ENCODE assay signal across 29 cellular contexts in the genomic region with DNA sequence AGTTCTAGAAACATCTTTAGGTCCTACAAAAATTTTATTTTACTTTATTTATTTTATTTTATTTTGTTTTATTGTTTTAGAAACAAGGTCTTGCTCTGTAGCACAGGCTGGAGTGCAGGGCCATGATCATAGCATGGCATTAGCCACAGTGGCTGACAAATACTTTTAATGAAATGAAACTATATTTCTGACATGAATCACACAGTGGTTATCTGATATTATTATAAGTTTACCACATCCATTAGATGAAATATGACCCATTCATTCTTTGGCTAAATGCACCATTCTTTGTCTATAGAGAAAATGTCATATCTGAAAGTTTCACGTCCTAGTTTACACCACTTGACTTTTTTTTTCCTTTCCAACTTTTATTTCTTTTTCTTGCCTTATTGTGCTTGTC.
A peak's percentile ranks its signal among the peaks of the same experiment; 100 is the strongest.
DNase-seq lines count a peak whose midpoint lies in the region; ATAC-seq and TF ChIP-seq lines count a peak whose summit lies in the region.
"Had no signal": no experiment of that assay in that cellular context is flagged by ENCODE, and none has a peak within 500 bp of the region (broad histone marks: within the 10 kb centered on the region; RNA-seq: fewer than 3 reads in every experiment).

No MANE protein-coding gene starts in this region.

- peaks cover 2% of the 10 kb centered on the region for H3K36me3 ChIP-seq in mammary epithelial cell (ENCODE audit: insufficient read depth, low read length)
- H3K36me3 ChIP-seq in breast epithelium, result no peaks in the 10 kb centered on the region
- no peaks in the 10 kb centered on the region for H3K36me3 ChIP-seq in brain microvascular endothelial cell (replicated peaks)
- H3K36me3 ChIP-seq: heart left ventricle, left lung, pancreas, right atrium auricular region had no signal

- ATAC-seq in foreskin keratinocyte (peak; percentile 67), GM21515 (IDR thresholded peaks at IDR 0.05; ENCODE audit: unreplicated experiment) (no peak), HG03460 (IDR thresholded peaks at IDR 0.05; ENCODE audit: unreplicated experiment) (no peak)
- ATAC-seq: activated T-cell treated with anti-CD3 and anti-CD28 coated beads, Interleukin-2, amount 50 U/mL, for 72 hours; GM12878; GM23338; heart left ventricle; K562; left lung; natural killer cell treated with Interleukin-12 subunit alpha and Interleukin-12 subunit beta and Interleukin-15 and Interleukin-18, amount 100 ng/mL, for 72 hours; pancreas had no signal

- no peaks in the 10 kb centered on the region for H3K9me3 ChIP-seq in mammary epithelial cell (replicated peaks; ENCODE audit: insufficient read depth, low read length)
- H3K9me3 ChIP-seq in breast epithelium, result no peaks in the 10 kb centered on the region
- H3K9me3 ChIP-seq: left lung, pancreas, right atrium auricular region had no signal

- intact Hi-C loops in mammary epithelial cell (cut with micrococcal nuclease), result no loop called here
- intact Hi-C loops in breast epithelium (cut with DNase I; ENCODE audit: low total_unique reads), result no loop called here

- in situ Hi-C loops in mammary epithelial cell (cut with MboI; ENCODE audit: low sequenced_read_pairs in 2 of 2) (loop anchor here in 1 of 2 donors (10.0 kb wide), 1 partner anchor 95 kb away; no protein-coding TSS in a partner anchor), brain microvascular endothelial cell (cut with HindIII; ENCODE audit: low pct_ligation_motif_present, low sequenced_read_pairs) (no loop called here)

- DNase-seq in mammary epithelial cell, result peak; percentile 76
- no peak for DNase-seq in breast epithelium (ENCODE audit: low spot score in 2 of 2)
- peak; percentile 70 for DNase-seq in brain microvascular endothelial cell
- peak in 1 of 2 donors; percentile 81 for DNase-seq in foreskin keratinocyte
- no peak for DNase-seq in caudate nucleus (lab: John Stamatoyannopoulos, UW)
- DNase-seq in NCI-H2171 treated with DMSO at 0.1 percent for 48 hours (lab: John Stamatoyannopoulos, UW), result no peak
- DNase-seq: activated CD4-positive, alpha-beta T cell treated with anti-CD3 and anti-CD28 coated beads for 48 hours; activated naive CD4-positive, alpha-beta T cell treated with anti-CD3 and anti-CD28 coated beads, Interleukin-2, amount 10 ng/mL, durations not matched to agents 7 days and 5 days; activated T-cell treated with anti-CD3 and anti-CD28 coated beads, Interleukin-2, amount 50 U/mL, for 72 hours; CD8-positive, alpha-beta memory T cell; cerebellar nuclear complex; effector CD4-positive, alpha-beta T cell; heart left ventricle; left lung; midbrain; NCI-H1092; NCI-H2081; NCI-H446; pancreas; trophoblast cell had no signal

- peak overlapping the region; percentile 54 for H3K4me2 ChIP-seq in mammary epithelial cell (ENCODE audit: insufficient read depth, low read depth, low read length)
- H3K4me2 ChIP-seq: GM23338 had no signal

- no peak overlapping the region for H3K9ac ChIP-seq in mammary epithelial cell (ENCODE audit: insufficient read depth, low read length)

- WGBS in mammary epithelial cell (ENCODE audit: low coverage, missing lambda C conversion rate), result 0% methylated on average over 1 of the region's 1 CpG

- H3K4me3 ChIP-seq in mammary epithelial cell (replicated peaks in 1 of 3; ENCODE audit: insufficient read depth in 1 of 3, low read depth in 2 of 3, low read length in 3 of 3) (no peak overlapping the region), breast epithelium (no peak overlapping the region), brain microvascular endothelial cell (ENCODE audit: low read depth, low read length) (no peak overlapping the region)
- H3K4me3 ChIP-seq: GM12878, GM23338, heart left ventricle, K562, left lung, pancreas, right atrium auricular region had no signal

- dilution Hi-C loops in mammary epithelial cell (cut with HindIII; ENCODE audit: low sequenced_read_pairs), result no loop called here

- H3K27me3 ChIP-seq in mammary epithelial cell (ENCODE audit: insufficient read depth, low read length) (no peaks in the 10 kb centered on the region), breast epithelium (no peaks in the 10 kb centered on the region), brain microvascular endothelial cell (replicated peaks) (no peaks in the 10 kb centered on the region), foreskin keratinocyte (no peaks in the 10 kb centered on the region)
- H3K27me3 ChIP-seq: heart left ventricle, left lung, pancreas, right atrium auricular region had no signal

- BruUV-seq in mammary epithelial cell (replicated peaks; lab: Mats Ljungman, UMichigan), result no TSS peak

- CTCF ChIA-PET in mammary epithelial cell (lab: Charles Lee; ENCODE audit: low non-redundant PET), result no interaction called here

- no peak for TF ChIP-seq CTCF in mammary epithelial cell (conservative IDR thresholded peaks at IDR 0.05 in 1 of 2, IDR thresholded peaks at IDR 0.05 in 1 of 2; ENCODE audit: extremely low read depth in 1 of 2, insufficient read depth in 1 of 2, low read depth in 1 of 2, low read length in 2 of 2)
- no peak for TF ChIP-seq CTCF in breast epithelium (IDR thresholded peaks at IDR 0.05)
- no peak for TF ChIP-seq CTCF in brain microvascular endothelial cell (IDR thresholded peaks at IDR 0.05; ENCODE audit: low read depth, low read length, missing control alignments)
- TF ChIP-seq CTCF in foreskin keratinocyte (conservative IDR thresholded peaks at IDR 0.05), result no peak

- H4K20me1 ChIP-seq in mammary epithelial cell (ENCODE audit: insufficient read depth, low read length), result no peaks in the 10 kb centered on the region

- H2AFZ ChIP-seq in mammary epithelial cell (ENCODE audit: low read depth, low read length), result no peak overlapping the region
- H2AFZ ChIP-seq: GM23338 had no signal

- TF ChIP-seq POLR2A in breast epithelium (IDR thresholded peaks at IDR 0.05), result no peak

- H3K4me1 ChIP-seq in mammary epithelial cell (ENCODE audit: insufficient read depth, low read length) (peaks cover 22% of the 10 kb centered on the region), breast epithelium (no peaks in the 10 kb centered on the region), foreskin keratinocyte (peaks cover 24% of the 10 kb centered on the region)
- H3K4me1 ChIP-seq: left lung, pancreas, right atrium auricular region had no signal

- peak overlapping the region; percentile 88 for H3K27ac ChIP-seq in mammary epithelial cell (ENCODE audit: insufficient read depth, low read depth, low read length)
- no peak overlapping the region for H3K27ac ChIP-seq in breast epithelium
- peak overlapping the region; percentile 52 for H3K27ac ChIP-seq in brain microvascular endothelial cell
- peak overlapping the region; percentile 60 for H3K27ac ChIP-seq in foreskin keratinocyte
- H3K27ac ChIP-seq in caudate nucleus (ENCODE audit: low read depth, low read length), result no peak overlapping the region
- H3K27ac ChIP-seq: 22Rv1, heart left ventricle, HL-60, left lung, pancreas, right atrium auricular region had no signal

- H3K79me2 ChIP-seq in mammary epithelial cell (ENCODE audit: insufficient read depth, low read length), result no peaks in the 10 kb centered on the region

Comparison
In these comparisons a context has a peak if more than half of its experiments do, and no peak if none do; other contexts are left out.
1. DNase-seq: peak in mammary epithelial cell (single experiment) and brain microvascular endothelial cell (single experiment); none in breast epithelium (0 of 2), caudate nucleus (0 of 61) and NCI-H2171 treated with DMSO at 0.1 percent for 48 hours (single experiment).
2. H3K27ac ChIP-seq: peak in mammary epithelial cell (single experiment), brain microvascular endothelial cell (single experiment) and foreskin keratinocyte (single experiment); none in breast epithelium (0 of 2) and caudate nucleus (single experiment).